Comparison of ENCODE assay signal across 16 cellular contexts in the genomic region with DNA sequence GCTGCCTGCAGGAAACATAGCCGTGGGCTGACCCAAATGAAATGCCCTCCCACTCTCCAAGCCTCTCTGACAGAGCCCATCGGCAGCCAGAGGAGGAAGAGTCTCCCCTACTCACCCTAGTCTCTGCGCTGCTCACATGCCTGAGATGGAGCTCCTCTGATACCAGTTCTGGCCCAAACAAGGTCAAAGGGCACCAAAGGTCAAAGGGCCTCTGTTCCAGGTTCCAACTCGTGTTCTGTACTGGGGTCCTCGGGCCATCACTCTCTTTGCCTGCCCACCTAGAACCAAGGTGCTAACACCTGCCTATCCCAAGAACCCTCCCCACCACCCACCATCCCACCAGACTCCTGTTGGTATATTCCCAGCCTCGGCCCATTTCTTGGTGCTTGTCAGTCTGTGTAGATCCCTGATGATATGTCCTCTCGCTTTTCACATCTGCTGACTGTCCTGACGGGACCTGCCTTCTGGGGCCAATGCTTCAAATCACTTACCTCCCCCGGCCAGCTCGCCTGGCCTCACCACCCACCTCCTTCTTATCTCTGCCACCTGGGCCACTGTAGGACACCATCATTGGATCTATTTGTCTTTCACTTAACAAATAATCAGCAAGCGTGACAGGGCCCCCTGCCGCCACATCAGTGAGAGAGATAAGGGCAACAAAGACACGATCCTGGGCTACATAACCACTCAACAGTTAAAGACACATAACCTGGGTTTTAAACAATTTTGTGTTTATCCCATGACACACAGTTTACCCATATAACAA.
DNase-seq lines count a peak whose midpoint lies in the region; ATAC-seq and TF ChIP-seq lines count a peak whose summit lies in the region.
"Had no signal": no experiment of that assay in that cellular context is flagged by ENCODE, and none has a peak within 500 bp of the region (broad histone marks: within the 10 kb centered on the region; RNA-seq: fewer than 3 reads in every experiment).

No MANE protein-coding gene starts in this region.

- H3K36me3 Mint-ChIP-seq in brain: peaks cover 31% of the 10 kb centered on the region
- H3K36me3 Mint-ChIP-seq in progenitor cell of endocrine pancreas (ENCODE audit: insufficient read depth): no peaks in the 10 kb centered on the region
- H3K36me3 Mint-ChIP-seq in activated CD4-positive, alpha-beta T cell treated with anti-CD3 and anti-CD28 coated beads for 36 hours (ENCODE audit: low read depth): no peaks in the 10 kb centered on the region

- H3K4me1 Mint-ChIP-seq in brain (peaks cover 68% of the 10 kb centered on the region), progenitor cell of endocrine pancreas (ENCODE audit: low read depth) (peaks cover 16% of the 10 kb centered on the region)
- no peaks in the 10 kb centered on the region for H3K4me1 Mint-ChIP-seq in activated CD4-positive, alpha-beta T cell treated with anti-CD3 and anti-CD28 coated beads for 36 hours

- intact Hi-C loops in activated CD4-positive, alpha-beta T cell treated with anti-CD3 and anti-CD28 coated beads for 36 hours (cut with DNase I, micrococcal nuclease): no loop called here

- CTCF ChIA-PET in activated CD4-positive, alpha-beta T cell treated with anti-CD3 and anti-CD28 coated beads for 36 hours (lab: Charles Lee): no interaction called here

- H3K9me3 Mint-ChIP-seq in brain (peaks cover 6 to 25% (median 13%) of the 10 kb centered on the region in 5 experiments), progenitor cell of endocrine pancreas (ENCODE audit: low read depth) (no peaks in the 10 kb centered on the region)
- H3K9me3 Mint-ChIP-seq in activated CD4-positive, alpha-beta T cell treated with anti-CD3 and anti-CD28 coated beads for 36 hours (ENCODE audit: low read depth): no peaks in the 10 kb centered on the region

- POLR2A ChIA-PET in activated CD4-positive, alpha-beta T cell treated with anti-CD3 and anti-CD28 coated beads for 36 hours (lab: Charles Lee): no interaction called here

- H3K27ac Mint-ChIP-seq in brain: peak overlapping the region in 4 of 5 experiments; percentile 14 to 88 (median 42)
- H3K27ac Mint-ChIP-seq in progenitor cell of endocrine pancreas: peak overlapping the region; percentile 68
- no peak overlapping the region for H3K27ac Mint-ChIP-seq in activated CD4-positive, alpha-beta T cell treated with anti-CD3 and anti-CD28 coated beads for 36 hours

- H3K27me3 Mint-ChIP-seq in brain (no peaks in the 10 kb centered on the region), progenitor cell of endocrine pancreas (peaks cover 23% of the 10 kb centered on the region)
- no peaks in the 10 kb centered on the region for H3K27me3 Mint-ChIP-seq in activated CD4-positive, alpha-beta T cell treated with anti-CD3 and anti-CD28 coated beads for 36 hours

- DNase-seq in NCI-H748 (lab: John Stamatoyannopoulos, UW; ENCODE audit: unreplicated experiment) (peak; percentile 20), NCI-H748 treated with DMSO at 0.1 percent for 48 hours (lab: John Stamatoyannopoulos, UW) (no peak), NCI-H146 treated with DMSO at 0.1 percent for 48 hours (lab: John Stamatoyannopoulos, UW; ENCODE audit: unreplicated experiment) (peak; percentile 47), progenitor cell of endocrine pancreas (ENCODE audit: low spot score, unreplicated experiment) (no peak)
- DNase-seq in activated CD4-positive, alpha-beta T cell treated with anti-CD3 and anti-CD28 coated beads for 36 hours: no peak
- DNase-seq: COR-L47, DMS79, HCEC 1CT, NCI-H1436, NCI-H2107, NCI-H226, NCI-H774, SW 1271 had no signal

- TF ChIP-seq CTCF in brain (conservative IDR thresholded peaks at IDR 0.05): no peak
- no peak for TF ChIP-seq CTCF in progenitor cell of endocrine pancreas (IDR thresholded peaks at IDR 0.05; ENCODE audit: unreplicated experiment)

- ATAC-seq in HG02610 (IDR thresholded peaks at IDR 0.05; ENCODE audit: unreplicated experiment) (no peak), GM21528 (IDR thresholded peaks at IDR 0.05; ENCODE audit: low FRiP score, unreplicated experiment) (no peak)
- no peak for ATAC-seq in activated CD4-positive, alpha-beta T cell treated with anti-CD3 and anti-CD28 coated beads for 36 hours

- H3K4me3 Mint-ChIP-seq in brain: no peak overlapping the region
- peak overlapping the region; percentile 29 for H3K4me3 Mint-ChIP-seq in progenitor cell of endocrine pancreas (ENCODE audit: low read depth)
- no peak overlapping the region for H3K4me3 Mint-ChIP-seq in activated CD4-positive, alpha-beta T cell treated with anti-CD3 and anti-CD28 coated beads for 36 hours

Comparison
In these comparisons a context has a peak if more than half of its experiments do, and no peak if none do; other contexts are left out.
1. DNase-seq: peak in NCI-H748 (single experiment) and NCI-H146 treated with DMSO at 0.1 percent for 48 hours (single experiment); none in NCI-H748 treated with DMSO at 0.1 percent for 48 hours (single experiment), progenitor cell of endocrine pancreas (single experiment) and activated CD4-positive, alpha-beta T cell treated with anti-CD3 and anti-CD28 coated beads for 36 hours (single experiment).